ENCODE assay signal across 30 cellular contexts in genomic region chr4:100936676-100937390, GRCh38.
DNase-seq lines count a peak whose midpoint lies in the region; ATAC-seq and TF ChIP-seq lines count a peak whose summit lies in the region.
"Had no signal": no experiment of that assay in that cellular context is flagged by ENCODE, and none has a peak within 500 bp of the region (broad histone marks: within the 10 kb centered on the region; RNA-seq: fewer than 3 reads in every experiment).

No MANE protein-coding gene starts in this region.

- no peak for TF ChIP-seq CTCF in fibroblast of the aortic adventitia (IDR thresholded peaks at IDR 0.05; ENCODE audit: insufficient read depth, low read length)

- ATAC-seq in SK-N-SH treated with all-trans-retinoic acid at 6 μM for 48 hours (peak; percentile 28; the same call in 1 of the 3 replicates), HG02870 (IDR thresholded peaks at IDR 0.05; ENCODE audit: unreplicated experiment) (no peak), sciatic nerve (no peak)
- ATAC-seq: activated CD8-positive, alpha-beta T cell treated with anti-CD3 and anti-CD28 coated beads for 36 hours; activated naive CD4-positive, alpha-beta T cell treated with anti-CD3 and anti-CD28 coated beads, Interleukin-2, amount 50 U/mL, for 72 hours; foreskin keratinocyte; heart left ventricle; HepG2; Panc1; stimulated activated effector memory CD8-positive, alpha-beta T cell treated with anti-CD3 and anti-CD28 coated beads, Interleukin-12 subunit alpha, Interleukin-12 subunit beta, amount 100 ng/mL, for 72 hours had no signal

- DNase-seq in NCI-H1694 (lab: John Stamatoyannopoulos, UW) (peak; percentile 17), fibroblast of the aortic adventitia (ENCODE audit: low read depth) (peak; percentile 33), HuH-7.5 (ENCODE audit: low spot score) (no peak), SKM-1 (lab: John Stamatoyannopoulos, UW; ENCODE audit: unreplicated experiment) (no peak), sciatic nerve (ENCODE audit: low spot score) (no peak)
- DNase-seq: activated CD4-positive, alpha-beta T cell treated with anti-CD3 and anti-CD28 coated beads for 1 hour; activated CD8-positive, alpha-beta T cell treated with anti-CD3 and anti-CD28 coated beads for 36 hours; COR-L47; DMS79; effector memory CD4-positive, alpha-beta T cell; foreskin keratinocyte; GF-D8; HCEC 1CT; heart left ventricle; Karpas-422; kidney; NCI-H1417 treated with DMSO at 0.1 percent for 48 hours; NCI-H510A treated with DMSO at 0.1 percent for 48 hours; Right ventricle myocardium superior; sigmoid colon; stimulated activated CD4-positive, alpha-beta T cell treated with anti-CD3 and anti-CD28 coated beads, Interleukin-15, amount 100 ng/mL, for 24 hours; transverse colon had no signal

- no peak overlapping the region for H3K4me3 ChIP-seq in fibroblast of the aortic adventitia (ENCODE audit: low read depth, low read length)
- H3K4me3 ChIP-seq: BLaER1 treated with 17β-estradiol and CSF1 and Interleukin-3, amounts not matched to agents 10 nM and 100 nM; coronary artery; heart left ventricle; sigmoid colon; transverse colon had no signal

- intact Hi-C loops in sciatic nerve (cut with DNase I) = no loop called here

TF ChIP-seq in SK-N-SH treated with all-trans-retinoic acid at 6 μM for 48 hours, 23 proteins besides CTCF, POLR2A, EP300 and RAD21:
- no peak for TF ChIP-seq OSR1 (CRISPR knock-in tag; IDR thresholded peaks at IDR 0.05)
- TF ChIP-seq ZNF70 (CRISPR knock-in tag; IDR thresholded peaks at IDR 0.05) = no peak
- no peak for TF ChIP-seq CREB5 (CRISPR knock-in tag; IDR thresholded peaks at IDR 0.05; ENCODE audit: low read depth)
- TF ChIP-seq BACH2 (CRISPR knock-in tag; IDR thresholded peaks at IDR 0.05; ENCODE audit: borderline replicate concordance) = no peak
- TF ChIP-seq, protein P1, sequence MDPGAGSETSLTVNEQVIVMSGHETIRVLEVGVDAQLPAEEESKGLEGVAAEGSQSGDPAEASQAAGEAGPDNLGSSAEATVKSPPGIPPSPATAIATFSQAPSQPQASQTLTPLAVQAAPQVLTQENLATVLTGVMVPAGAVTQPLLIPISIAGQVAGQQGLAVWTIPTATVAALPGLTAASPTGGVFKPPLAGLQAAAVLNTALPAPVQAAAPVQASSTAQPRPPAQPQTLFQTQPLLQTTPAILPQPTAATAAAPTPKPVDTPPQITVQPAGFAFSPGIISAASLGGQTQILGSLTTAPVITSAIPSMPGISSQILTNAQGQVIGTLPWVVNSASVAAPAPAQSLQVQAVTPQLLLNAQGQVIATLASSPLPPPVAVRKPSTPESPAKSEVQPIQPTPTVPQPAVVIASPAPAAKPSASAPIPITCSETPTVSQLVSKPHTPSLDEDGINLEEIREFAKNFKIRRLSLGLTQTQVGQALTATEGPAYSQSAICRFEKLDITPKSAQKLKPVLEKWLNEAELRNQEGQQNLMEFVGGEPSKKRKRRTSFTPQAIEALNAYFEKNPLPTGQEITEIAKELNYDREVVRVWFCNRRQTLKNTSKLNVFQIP (CRISPR knock-in tag; IDR thresholded peaks at IDR 0.05; ENCODE audit: borderline replicate concordance, low read depth) = no peak
- TF ChIP-seq, protein P2, sequence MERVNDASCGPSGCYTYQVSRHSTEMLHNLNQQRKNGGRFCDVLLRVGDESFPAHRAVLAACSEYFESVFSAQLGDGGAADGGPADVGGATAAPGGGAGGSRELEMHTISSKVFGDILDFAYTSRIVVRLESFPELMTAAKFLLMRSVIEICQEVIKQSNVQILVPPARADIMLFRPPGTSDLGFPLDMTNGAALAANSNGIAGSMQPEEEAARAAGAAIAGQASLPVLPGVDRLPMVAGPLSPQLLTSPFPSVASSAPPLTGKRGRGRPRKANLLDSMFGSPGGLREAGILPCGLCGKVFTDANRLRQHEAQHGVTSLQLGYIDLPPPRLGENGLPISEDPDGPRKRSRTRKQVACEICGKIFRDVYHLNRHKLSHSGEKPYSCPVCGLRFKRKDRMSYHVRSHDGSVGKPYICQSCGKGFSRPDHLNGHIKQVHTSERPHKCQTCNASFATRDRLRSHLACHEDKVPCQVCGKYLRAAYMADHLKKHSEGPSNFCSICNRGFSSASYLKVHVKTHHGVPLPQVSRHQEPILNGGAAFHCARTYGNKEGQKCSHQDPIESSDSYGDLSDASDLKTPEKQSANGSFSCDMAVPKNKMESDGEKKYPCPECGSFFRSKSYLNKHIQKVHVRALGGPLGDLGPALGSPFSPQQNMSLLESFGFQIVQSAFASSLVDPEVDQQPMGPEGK (CRISPR knock-in tag; IDR thresholded peaks at IDR 0.05; ENCODE audit: borderline replicate concordance) = no peak
- TF ChIP-seq ZNF8 (CRISPR knock-in tag; IDR thresholded peaks at IDR 0.05) = no peak
- no peak for TF ChIP-seq ZNF565 (CRISPR knock-in tag; conservative IDR thresholded peaks at IDR 0.05; ENCODE audit: low read depth)
- TF ChIP-seq TOX (CRISPR knock-in tag; IDR thresholded peaks at IDR 0.05; ENCODE audit: borderline replicate concordance) = no peak
- TF ChIP-seq GLIS3 (CRISPR knock-in tag; IDR thresholded peaks at IDR 0.05) = no peak
- TF ChIP-seq CSDC2 (CRISPR knock-in tag; IDR thresholded peaks at IDR 0.05) = no peak
- no peak for TF ChIP-seq PPARA (CRISPR knock-in tag; IDR thresholded peaks at IDR 0.05; ENCODE audit: borderline replicate concordance)
- TF ChIP-seq CSRNP3 (CRISPR knock-in tag; IDR thresholded peaks at IDR 0.05) = no peak
- TF ChIP-seq ZFP3 (CRISPR knock-in tag; IDR thresholded peaks at IDR 0.05) = no peak
- no peak for TF ChIP-seq ESRRG (CRISPR knock-in tag; IDR thresholded peaks at IDR 0.05)

Comparison
In these comparisons a context has a peak if more than half of its experiments do, and no peak if none do; other contexts are left out.
1. DNase-seq: peak in NCI-H1694 (single experiment) and fibroblast of the aortic adventitia (single experiment); none in HuH-7.5 (single experiment), SKM-1 (single experiment) and sciatic nerve (single experiment).